In genomic region chr15:48962662-48963523, GRCh38 we compare ENCODE assay signal across 7 cellular contexts. TPM values are rescaled to one million over a fixed set of nuclear protein-coding genes. Genes with fewer than 3 reads are reported as not detected.
DNase-seq lines count a peak whose midpoint lies in the region; ATAC-seq and TF ChIP-seq lines count a peak whose summit lies in the region.

No MANE protein-coding gene starts in this region.

- H3K9ac ChIP-seq in colonic mucosa (ENCODE audit: low read depth in 2 of 2, low read length in 2 of 2): peak overlapping the region; percentile 7 to 31

- H3K36me3 ChIP-seq in colonic mucosa: no peaks in the 10 kb centered on the region
- H3K36me3 ChIP-seq in suprapubic skin: no peaks in the 10 kb centered on the region

- no peak overlapping the region for H3K27ac ChIP-seq in colonic mucosa
- H3K27ac ChIP-seq in suprapubic skin: peak overlapping the region; percentile 5

- TF ChIP-seq POLR2A in lower leg skin (IDR thresholded peaks at IDR 0.05): no peak
- no peak for TF ChIP-seq POLR2A in suprapubic skin (IDR thresholded peaks at IDR 0.05)

- no peak for TF ChIP-seq EP300 in suprapubic skin (IDR thresholded peaks at IDR 0.05)

- in situ Hi-C loops in GM13977 (cut with MboI; ENCODE audit: low pct_unique_long_range_greater_than_20kb, low sequenced_read_pairs, unreplicated experiment): no loop called here

- peaks cover 10% of the 10 kb centered on the region for H3K4me1 ChIP-seq in colonic mucosa
- H3K4me1 ChIP-seq in suprapubic skin: peaks cover 20% of the 10 kb centered on the region

- H3K27me3 ChIP-seq in colonic mucosa (peaks cover 8% of the 10 kb centered on the region), suprapubic skin (no peaks in the 10 kb centered on the region)

- TF ChIP-seq CTCF in colonic mucosa (IDR thresholded peaks at IDR 0.05) (no peak), lower leg skin (IDR thresholded peaks at IDR 0.05) (no peak), suprapubic skin (IDR thresholded peaks at IDR 0.05) (no peak), GM13977 (IDR thresholded peaks at IDR 0.05; ENCODE audit: extremely low read depth, insufficient read depth, missing control alignments) (no peak)

- H3K4me3 ChIP-seq in colonic mucosa: peak overlapping the region; percentile 39
- peak overlapping the region; percentile 21 for H3K4me3 ChIP-seq in lower leg skin (ENCODE audit: low read depth, poor library complexity, severe bottlenecking)
- H3K4me3 ChIP-seq in suprapubic skin: peak overlapping the region; percentile 60

- ATAC-seq in GM18511 (IDR thresholded peaks at IDR 0.05; ENCODE audit: unreplicated experiment): peak; percentile 14

- 3 to 14% methylated on average over 16 to 47 of the region's 54 CpGs for WGBS in lower leg skin, 2 donors
- 12% methylated on average over 31 of the region's 54 CpGs for WGBS in suprapubic skin

- H3K9me3 ChIP-seq in colonic mucosa (no peaks in the 10 kb centered on the region), suprapubic skin (no peaks in the 10 kb centered on the region)

- intact Hi-C loops in colonic mucosa (cut with DNase I) (no loop called here), lower leg skin (cut with DNase I; ENCODE audit: low total_unique reads) (no loop called here)

- DNase-seq in NCI-H69 (lab: John Stamatoyannopoulos, UW) (peak; percentile 60), colonic mucosa (no peak), lower leg skin (ENCODE audit: low spot score in 2 of 2) (peak in 1 of 2 donors; percentile 85), suprapubic skin (ENCODE audit: low spot score in 2 of 2) (no peak), GM13977 (ENCODE audit: low spot score) (no peak), 8988T (no peak)

RNA-seq across cellular contexts. Expression of gene SHC4, which starts 0.8 kb away (rescaled TPM):
- under 1 TPM; 0.30 to 0.50 TPM for total RNA-seq in colonic mucosa
- 1 to 10 TPM in 2 of 4 donors, under 1 TPM in 2; 0.63 to 4.7 (median 1.6) TPM for total RNA-seq in lower leg skin
- 1 to 10 TPM; 1.4 to 2.5 (median 1.6) TPM for total RNA-seq in suprapubic skin
